25 cellular contexts compared by ENCODE assay signal in the genomic region with DNA sequence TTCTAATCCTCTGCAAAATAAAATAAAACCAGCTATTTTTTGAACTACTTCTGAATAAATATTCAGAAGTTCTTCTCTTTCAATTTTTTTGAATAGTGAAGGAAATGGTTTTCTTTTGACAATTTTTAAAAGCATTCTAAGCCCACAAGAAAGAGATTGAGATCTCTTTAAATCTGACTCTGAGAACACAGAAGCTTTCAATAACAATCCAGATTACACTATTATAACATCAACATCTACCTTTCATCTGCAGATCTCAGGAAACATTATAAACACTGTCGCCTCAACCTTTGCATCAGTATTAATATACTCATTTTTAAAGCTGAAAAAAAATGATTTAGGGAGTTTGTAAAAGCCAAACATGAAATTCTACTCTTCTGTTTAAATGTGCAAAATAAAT.
DNase-seq lines count a peak whose midpoint lies in the region; ATAC-seq and TF ChIP-seq lines count a peak whose summit lies in the region.
"Had no signal": no experiment of that assay in that cellular context is flagged by ENCODE, and none has a peak within 500 bp of the region (broad histone marks: within the 10 kb centered on the region; RNA-seq: fewer than 3 reads in every experiment).

No MANE protein-coding gene starts in this region.

- peaks cover 27% of the 10 kb centered on the region for H3K4me1 ChIP-seq in CD8-positive, alpha-beta T cell (ENCODE audit: insufficient read depth, low read length)
- peaks cover 0 to 1% (median 0%) of the 10 kb centered on the region in 4 donors for H3K4me1 ChIP-seq in tibial nerve

- no peaks in the 10 kb centered on the region for H3K9me3 Mint-ChIP-seq in activated CD8-positive, alpha-beta T cell treated with anti-CD3 and anti-CD28 coated beads, Interleukin-2, amount 10 ng/mL, durations not matched to agents 7 days and 5 days (ENCODE audit: insufficient read depth)
- no peaks in the 10 kb centered on the region for H3K9me3 Mint-ChIP-seq in activated CD8-positive, alpha-beta T cell treated with anti-CD3 and anti-CD28 coated beads for 36 hours
- H3K9me3 Mint-ChIP-seq in CD8-positive, alpha-beta T cell, result no peaks in the 10 kb centered on the region
- no peaks in the 10 kb centered on the region for H3K9me3 Mint-ChIP-seq in activated T-helper 17 cell treated with anti-CD3 and anti-CD28 coated beads, Interleukin-2, amount 50 U/mL, for 72 hours
- H3K9me3 Mint-ChIP-seq in natural killer cell, result no peaks in the 10 kb centered on the region

- POLR2A ChIA-PET in activated CD8-positive, alpha-beta T cell treated with anti-CD3 and anti-CD28 coated beads, Interleukin-2, amount 10 ng/mL, durations not matched to agents 7 days and 5 days (lab: Charles Lee), result interaction anchor here (0.6 kb wide), 1 partner anchor 29 kb away, joined by 3 read pairs; no protein-coding TSS in a partner anchor
- POLR2A ChIA-PET in activated CD8-positive, alpha-beta T cell treated with anti-CD3 and anti-CD28 coated beads for 36 hours (lab: Charles Lee), result no interaction called here
- POLR2A ChIA-PET in CD8-positive, alpha-beta T cell (lab: Charles Lee), result no interaction called here

- no peaks in the 10 kb centered on the region for H3K27me3 ChIP-seq in CD8-positive, alpha-beta T cell (ENCODE audit: insufficient read depth, low read length)
- no peaks in the 10 kb centered on the region for H3K27me3 ChIP-seq in tibial nerve
- H3K27me3 ChIP-seq: MG63, Peyer's patch had no signal

- WGBS in tibial nerve, 2 donors, result 95 to 100% methylated on average over 1 of the region's 1 CpG

- intact Hi-C loops in activated CD8-positive, alpha-beta T cell treated with anti-CD3 and anti-CD28 coated beads for 36 hours (cut with micrococcal nuclease), result no loop called here
- intact Hi-C loops in CD8-positive, alpha-beta T cell (cut with DNase I, micrococcal nuclease), result loop anchor here in 1 of 2 experiments (10.0 kb wide), 1 partner anchor 896 kb away; no protein-coding TSS in a partner anchor
- intact Hi-C loops in natural killer cell (cut with micrococcal nuclease), result no loop called here

- no peaks in the 10 kb centered on the region for H3K36me3 ChIP-seq in CD8-positive, alpha-beta T cell (ENCODE audit: insufficient read depth, low read length)
- H3K36me3 ChIP-seq in tibial nerve, result no peaks in the 10 kb centered on the region
- H3K36me3 ChIP-seq: HAP-1, MG63, Peyer's patch had no signal

- CTCF ChIA-PET in activated CD8-positive, alpha-beta T cell treated with anti-CD3 and anti-CD28 coated beads, Interleukin-2, amount 10 ng/mL, durations not matched to agents 7 days and 5 days (lab: Charles Lee), result interaction anchor here (1.4 kb wide), 1 partner anchor 14 kb away, joined by 3 read pairs; no protein-coding TSS in a partner anchor
- CTCF ChIA-PET in activated CD8-positive, alpha-beta T cell treated with anti-CD3 and anti-CD28 coated beads for 36 hours (lab: Charles Lee), result interaction anchor here (0.6 to 1.4 kb wide), 2 partner anchors 28 to 573 kb away, joined by 3 to 4 read pairs; no protein-coding TSS in a partner anchor
- CTCF ChIA-PET in CD8-positive, alpha-beta T cell (lab: Charles Lee), result interaction anchor here (1.4 kb wide), 1 partner anchor 21 kb away, joined by 3 read pairs; no protein-coding TSS in a partner anchor

- TF ChIP-seq POLR2A in tibial nerve (IDR thresholded peaks at IDR 0.05), result no peak

- no peak for TF ChIP-seq EP300 in tibial nerve (IDR thresholded peaks at IDR 0.05)

- peaks cover 18% of the 10 kb centered on the region for H3K36me3 Mint-ChIP-seq in activated CD8-positive, alpha-beta T cell treated with anti-CD3 and anti-CD28 coated beads, Interleukin-2, amount 10 ng/mL, durations not matched to agents 7 days and 5 days (ENCODE audit: low read depth)
- H3K36me3 Mint-ChIP-seq in activated CD8-positive, alpha-beta T cell treated with anti-CD3 and anti-CD28 coated beads for 36 hours (ENCODE audit: low read depth), result no peaks in the 10 kb centered on the region
- no peaks in the 10 kb centered on the region for H3K36me3 Mint-ChIP-seq in CD8-positive, alpha-beta T cell
- H3K36me3 Mint-ChIP-seq in activated T-helper 17 cell treated with anti-CD3 and anti-CD28 coated beads, Interleukin-2, amount 50 U/mL, for 72 hours (ENCODE audit: low read depth), result no peaks in the 10 kb centered on the region
- H3K36me3 Mint-ChIP-seq in natural killer cell, result no peaks in the 10 kb centered on the region

- H3K27me3 Mint-ChIP-seq in activated CD8-positive, alpha-beta T cell treated with anti-CD3 and anti-CD28 coated beads, Interleukin-2, amount 10 ng/mL, durations not matched to agents 7 days and 5 days (ENCODE audit: low read depth), result peaks cover 3% of the 10 kb centered on the region
- peaks cover 4% of the 10 kb centered on the region for H3K27me3 Mint-ChIP-seq in activated CD8-positive, alpha-beta T cell treated with anti-CD3 and anti-CD28 coated beads for 36 hours
- H3K27me3 Mint-ChIP-seq in CD8-positive, alpha-beta T cell (ENCODE audit: low read depth), result no peaks in the 10 kb centered on the region
- H3K27me3 Mint-ChIP-seq in activated T-helper 17 cell treated with anti-CD3 and anti-CD28 coated beads, Interleukin-2, amount 50 U/mL, for 72 hours, result peaks cover 16% of the 10 kb centered on the region
- H3K27me3 Mint-ChIP-seq in natural killer cell (ENCODE audit: low read depth in 2 of 2), result no peaks in the 10 kb centered on the region

- H3K4me1 Mint-ChIP-seq in activated CD8-positive, alpha-beta T cell treated with anti-CD3 and anti-CD28 coated beads, Interleukin-2, amount 10 ng/mL, durations not matched to agents 7 days and 5 days (ENCODE audit: low read depth), result peaks cover 61% of the 10 kb centered on the region
- H3K4me1 Mint-ChIP-seq in activated CD8-positive, alpha-beta T cell treated with anti-CD3 and anti-CD28 coated beads for 36 hours (ENCODE audit: low read depth), result peaks cover 69% of the 10 kb centered on the region
- peaks cover 56% of the 10 kb centered on the region for H3K4me1 Mint-ChIP-seq in CD8-positive, alpha-beta T cell (ENCODE audit: low read depth)
- peaks cover 27% of the 10 kb centered on the region for H3K4me1 Mint-ChIP-seq in activated T-helper 17 cell treated with anti-CD3 and anti-CD28 coated beads, Interleukin-2, amount 50 U/mL, for 72 hours
- peaks cover 52 to 64% of the 10 kb centered on the region in 2 donors for H3K4me1 Mint-ChIP-seq in natural killer cell

- ATAC-seq in activated CD8-positive, alpha-beta T cell treated with anti-CD3 and anti-CD28 coated beads, Interleukin-2, amount 10 ng/mL, durations not matched to agents 7 days and 5 days, result no peak
- ATAC-seq in activated CD8-positive, alpha-beta T cell treated with anti-CD3 and anti-CD28 coated beads for 36 hours, result no peak
- no peak for ATAC-seq in CD8-positive, alpha-beta T cell
- ATAC-seq in activated T-helper 17 cell treated with anti-CD3 and anti-CD28 coated beads, Interleukin-2, amount 50 U/mL, for 72 hours (replicated peaks), result no peak
- ATAC-seq in natural killer cell, result no peak
- ATAC-seq in GM18519 (IDR thresholded peaks at IDR 0.05; ENCODE audit: low FRiP score, unreplicated experiment), result no peak
- no peak for ATAC-seq in SK-N-SH treated with all-trans-retinoic acid at 6 μM for 48 hours
- ATAC-seq: GM12878, GM23338, HepG2, K562 had no signal

- H3K27ac Mint-ChIP-seq in activated CD8-positive, alpha-beta T cell treated with anti-CD3 and anti-CD28 coated beads, Interleukin-2, amount 10 ng/mL, durations not matched to agents 7 days and 5 days, result peak overlapping the region; percentile 26
- H3K27ac Mint-ChIP-seq in activated CD8-positive, alpha-beta T cell treated with anti-CD3 and anti-CD28 coated beads for 36 hours, result no peak overlapping the region
- H3K27ac Mint-ChIP-seq in CD8-positive, alpha-beta T cell, result peak overlapping the region; percentile 37
- H3K27ac Mint-ChIP-seq in activated T-helper 17 cell treated with anti-CD3 and anti-CD28 coated beads, Interleukin-2, amount 50 U/mL, for 72 hours, result no peak overlapping the region
- peak overlapping the region in 1 of 2 donors; percentile 86 for H3K27ac Mint-ChIP-seq in natural killer cell
- H3K27ac Mint-ChIP-seq: GM23338 had no signal

- DNase-seq in activated CD8-positive, alpha-beta T cell treated with anti-CD3 and anti-CD28 coated beads, Interleukin-2, amount 10 ng/mL, durations not matched to agents 7 days and 5 days, result no peak
- no peak for DNase-seq in activated CD8-positive, alpha-beta T cell treated with anti-CD3 and anti-CD28 coated beads for 36 hours
- DNase-seq in CD8-positive, alpha-beta T cell, result no peak
- DNase-seq in natural killer cell (no peak), tibial nerve (ENCODE audit: low spot score in 2 of 2) (no peak)
- DNase-seq: Caco-2, DMS 273 treated with DMSO at 0.1 percent for 48 hours, DMS79 treated with DMSO at 0.1 percent for 48 hours, MG63, NCI-H1417, NCI-H1694 treated with DMSO at 0.1 percent for 48 hours, NCI-H2081 treated with DMSO at 0.1 percent for 48 hours, NCI-H446, NCI-H526, Peyer's patch had no signal

- H3K27ac ChIP-seq in CD8-positive, alpha-beta T cell (ENCODE audit: low read depth, low read length), result no peak overlapping the region
- no peak overlapping the region for H3K27ac ChIP-seq in tibial nerve
- H3K27ac ChIP-seq: C4-2B, HL-60, Peyer's patch had no signal

- H3K4me3 Mint-ChIP-seq in activated CD8-positive, alpha-beta T cell treated with anti-CD3 and anti-CD28 coated beads, Interleukin-2, amount 10 ng/mL, durations not matched to agents 7 days and 5 days, result no peak overlapping the region
- no peak overlapping the region for H3K4me3 Mint-ChIP-seq in activated CD8-positive, alpha-beta T cell treated with anti-CD3 and anti-CD28 coated beads for 36 hours
- no peak overlapping the region for H3K4me3 Mint-ChIP-seq in CD8-positive, alpha-beta T cell
- H3K4me3 Mint-ChIP-seq in activated T-helper 17 cell treated with anti-CD3 and anti-CD28 coated beads, Interleukin-2, amount 50 U/mL, for 72 hours, result peak overlapping the region; percentile 13
- peak overlapping the region; percentile 59 for H3K4me3 Mint-ChIP-seq in natural killer cell
- H3K4me3 Mint-ChIP-seq: GM23338 had no signal

- H3K4me3 ChIP-seq in CD8-positive, alpha-beta T cell (ENCODE audit: low read depth, low read length), result no peak overlapping the region
- no peak overlapping the region for H3K4me3 ChIP-seq in tibial nerve
- H3K4me3 ChIP-seq: GM12878, GM23338, HAP-1, K562, MG63, Peyer's patch had no signal

- no peaks in the 10 kb centered on the region for H3K9me3 ChIP-seq in CD8-positive, alpha-beta T cell (ENCODE audit: low read length)
- no peaks in the 10 kb centered on the region for H3K9me3 ChIP-seq in tibial nerve
- H3K9me3 ChIP-seq: HAP-1, MG63, Peyer's patch had no signal

- no peak for TF ChIP-seq CTCF in activated CD8-positive, alpha-beta T cell treated with anti-CD3 and anti-CD28 coated beads for 36 hours (IDR thresholded peaks at IDR 0.05)
- TF ChIP-seq CTCF in CD8-positive, alpha-beta T cell (IDR thresholded peaks at IDR 0.05), result no peak
- TF ChIP-seq CTCF in natural killer cell (IDR thresholded peaks at IDR 0.05), result no peak
- no peak for TF ChIP-seq CTCF in tibial nerve (IDR thresholded peaks at IDR 0.05)

TF ChIP-seq in SK-N-SH treated with all-trans-retinoic acid at 6 μM for 48 hours, 23 proteins besides CTCF, POLR2A, EP300 and RAD21:
- no peak for TF ChIP-seq PPARA (CRISPR knock-in tag; IDR thresholded peaks at IDR 0.05; ENCODE audit: borderline replicate concordance)
- TF ChIP-seq ISL1 (CRISPR knock-in tag; IDR thresholded peaks at IDR 0.05), result no peak
- TF ChIP-seq OSR1 (CRISPR knock-in tag; IDR thresholded peaks at IDR 0.05), result no peak

Comparison
In these comparisons a context has a peak if more than half of its experiments do, and no peak if none do; other contexts are left out.
1. H3K27ac Mint-ChIP-seq: peak in activated CD8-positive, alpha-beta T cell treated with anti-CD3 and anti-CD28 coated beads, Interleukin-2, amount 10 ng/mL, durations not matched to agents 7 days and 5 days (single experiment) and CD8-positive, alpha-beta T cell (single experiment); none in activated CD8-positive, alpha-beta T cell treated with anti-CD3 and anti-CD28 coated beads for 36 hours (single experiment) and activated T-helper 17 cell treated with anti-CD3 and anti-CD28 coated beads, Interleukin-2, amount 50 U/mL, for 72 hours (single experiment).
2. H3K4me3 Mint-ChIP-seq: peak in activated T-helper 17 cell treated with anti-CD3 and anti-CD28 coated beads, Interleukin-2, amount 50 U/mL, for 72 hours (single experiment) and natural killer cell (single experiment); none in activated CD8-positive, alpha-beta T cell treated with anti-CD3 and anti-CD28 coated beads, Interleukin-2, amount 10 ng/mL, durations not matched to agents 7 days and 5 days (single experiment), activated CD8-positive, alpha-beta T cell treated with anti-CD3 and anti-CD28 coated beads for 36 hours (single experiment) and CD8-positive, alpha-beta T cell (single experiment).